16 cellular contexts compared by ENCODE assay signal in the genomic region with DNA sequence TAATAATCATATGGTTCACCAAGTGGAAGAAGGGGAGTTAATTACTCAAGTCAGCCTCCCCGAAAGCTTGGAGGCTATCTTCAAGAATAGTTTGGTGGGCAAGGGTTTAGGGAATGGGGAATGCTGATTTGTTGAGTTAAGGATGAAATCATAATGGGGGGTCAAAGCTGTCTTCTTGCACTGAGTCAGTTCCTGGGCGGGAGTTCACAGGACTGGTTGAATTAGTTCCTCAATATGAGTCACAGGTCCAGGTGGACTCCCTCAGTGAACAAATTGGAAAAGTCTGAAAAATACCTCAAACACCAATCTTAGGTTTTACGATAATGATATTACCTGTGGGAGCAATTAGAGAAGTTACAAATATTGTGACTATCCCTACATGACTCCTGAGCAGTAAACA.
DNase-seq lines count a peak whose midpoint lies in the region; ATAC-seq, FAIRE-seq and TF ChIP-seq lines count a peak whose summit lies in the region.
"Had no signal": no experiment of that assay in that cellular context is flagged by ENCODE, and none has a peak within 500 bp of the region (broad histone marks: within the 10 kb centered on the region; RNA-seq: fewer than 3 reads in every experiment).

No MANE protein-coding gene starts in this region.

- H3K4me1 ChIP-seq in keratinocyte (ENCODE audit: control insufficient read depth, extremely low read depth, insufficient read depth, low read length): peaks cover 22% of the 10 kb centered on the region
- no peaks in the 10 kb centered on the region for H3K4me1 ChIP-seq in heart right ventricle

- H3K79me2 ChIP-seq in keratinocyte (ENCODE audit: control insufficient read depth, insufficient read depth, low read length): no peaks in the 10 kb centered on the region

- FAIRE-seq in bronchial epithelial cell (lab: Jason Lieb, UNC): no peak
- FAIRE-seq in keratinocyte (lab: Jason Lieb, UNC): peak; percentile 57
- FAIRE-seq: G401.6, GM12891 had no signal

- intact Hi-C loops in heart right ventricle (cut with DNase I): no loop called here

- H3K36me3 ChIP-seq in bronchial epithelial cell (ENCODE audit: control insufficient read depth, insufficient read depth, low read length): no peaks in the 10 kb centered on the region
- H3K36me3 ChIP-seq in keratinocyte (ENCODE audit: control insufficient read depth in 2 of 2, extremely low read depth in 1 of 2, insufficient read depth in 2 of 2, low read length in 2 of 2): no peaks in the 10 kb centered on the region
- no peaks in the 10 kb centered on the region for H3K36me3 ChIP-seq in heart right ventricle

- no peak overlapping the region for H3K9ac ChIP-seq in keratinocyte (ENCODE audit: control insufficient read depth, extremely low read depth, insufficient read depth, low read length)

- dilution Hi-C loops in keratinocyte (cut with MboI; ENCODE audit: extremely low pct_ligation_motif_present, low sequenced_read_pairs): no loop called here

- in situ Hi-C loops in ACHN (cut with HindIII; ENCODE audit: low pct_ligation_motif_present, low pct_unique_long_range_greater_than_20kb, low sequenced_read_pairs): no loop called here

- H3K9me3 ChIP-seq in keratinocyte (ENCODE audit: control insufficient read depth, low read depth, low read length) (peaks cover 2% of the 10 kb centered on the region), heart right ventricle (peaks cover 0 to 16% (median 5%) of the 10 kb centered on the region in 11 donors)

- H3K27ac ChIP-seq in keratinocyte (ENCODE audit: control insufficient read depth, insufficient read depth, low read length) (no peak overlapping the region), heart right ventricle (no peak overlapping the region)

- no peak overlapping the region for H2AFZ ChIP-seq in keratinocyte (ENCODE audit: control insufficient read depth, low read length)

- TF ChIP-seq CTCF in bronchial epithelial cell (IDR thresholded peaks at IDR 0.05; ENCODE audit: insufficient read depth, low read length, severe bottlenecking) (no peak), keratinocyte (optimal IDR thresholded peaks at IDR 0.05 in 1 of 3, IDR thresholded peaks at IDR 0.05 in 1 of 3, conservative IDR thresholded peaks at IDR 0.05 in 1 of 3; ENCODE audit: extremely low read depth in 1 of 3, insufficient read depth in 2 of 3, low read length in 3 of 3) (no peak), heart right ventricle (IDR thresholded peaks at IDR 0.05) (no peak)

- 91 to 92% methylated on average over 3 of the region's 3 CpGs for WGBS in heart right ventricle, 2 donors

- no peaks in the 10 kb centered on the region for H3K27me3 ChIP-seq in bronchial epithelial cell (ENCODE audit: control insufficient read depth, insufficient read depth, low read length)
- no peaks in the 10 kb centered on the region for H3K27me3 ChIP-seq in keratinocyte (ENCODE audit: control insufficient read depth, extremely low read depth, insufficient read depth, low read length)
- peaks cover 0 to 45% (median 18%) of the 10 kb centered on the region in 7 donors for H3K27me3 ChIP-seq in heart right ventricle

- no peak overlapping the region for H3K4me3 ChIP-seq in bronchial epithelial cell (ENCODE audit: low read depth, low read length)
- no peak overlapping the region for H3K4me3 ChIP-seq in keratinocyte (ENCODE audit: control insufficient read depth in 2 of 3, extremely low read depth in 1 of 3, insufficient read depth in 2 of 3, low read depth in 1 of 3, low read length in 3 of 3)
- no peak overlapping the region for H3K4me3 ChIP-seq in heart right ventricle

- H4K20me1 ChIP-seq in keratinocyte (ENCODE audit: control insufficient read depth, extremely low read depth, insufficient read depth, low read length): no peaks in the 10 kb centered on the region

- ATAC-seq in heart right ventricle: no peak
- ATAC-seq: HCT116 had no signal

- DNase-seq in ELR (ENCODE audit: low read depth) (peak; percentile 28), M059J (ENCODE audit: low read depth) (peak; percentile 34), bronchial epithelial cell (ENCODE audit: low read depth) (peak; percentile 54), keratinocyte (ENCODE audit: low read depth, low spot score) (no peak), Kasumi-1 (lab: John Stamatoyannopoulos, UW) (no peak), NCI-H748 (lab: John Stamatoyannopoulos, UW; ENCODE audit: unreplicated experiment) (no peak), ACHN (no peak), heart right ventricle (no peak)
- DNase-seq: C1 segment of cervical spinal cord; Calu3; CD4-positive, alpha-beta T cell; DMS 273 treated with DMSO at 0.1 percent for 48 hours; IMR-90 had no signal

- no peaks in the 10 kb centered on the region for H3K9me1 ChIP-seq in keratinocyte (ENCODE audit: control insufficient read depth, extremely low read depth, insufficient read depth, low read length)

- no peak overlapping the region for H3K4me2 ChIP-seq in keratinocyte (ENCODE audit: control insufficient read depth, extremely low read depth, insufficient read depth, low read depth, low read length)

Comparison
In these comparisons a context has a peak if more than half of its experiments do, and no peak if none do; other contexts are left out.
1. DNase-seq: peak in ELR (single experiment), M059J (single experiment) and bronchial epithelial cell (single experiment); none in keratinocyte (single experiment), Kasumi-1 (0 of 2), NCI-H748 (single experiment), ACHN (single experiment) and heart right ventricle (0 of 2).